ENCODE assay signal across 8 cellular contexts in the genomic region with DNA sequence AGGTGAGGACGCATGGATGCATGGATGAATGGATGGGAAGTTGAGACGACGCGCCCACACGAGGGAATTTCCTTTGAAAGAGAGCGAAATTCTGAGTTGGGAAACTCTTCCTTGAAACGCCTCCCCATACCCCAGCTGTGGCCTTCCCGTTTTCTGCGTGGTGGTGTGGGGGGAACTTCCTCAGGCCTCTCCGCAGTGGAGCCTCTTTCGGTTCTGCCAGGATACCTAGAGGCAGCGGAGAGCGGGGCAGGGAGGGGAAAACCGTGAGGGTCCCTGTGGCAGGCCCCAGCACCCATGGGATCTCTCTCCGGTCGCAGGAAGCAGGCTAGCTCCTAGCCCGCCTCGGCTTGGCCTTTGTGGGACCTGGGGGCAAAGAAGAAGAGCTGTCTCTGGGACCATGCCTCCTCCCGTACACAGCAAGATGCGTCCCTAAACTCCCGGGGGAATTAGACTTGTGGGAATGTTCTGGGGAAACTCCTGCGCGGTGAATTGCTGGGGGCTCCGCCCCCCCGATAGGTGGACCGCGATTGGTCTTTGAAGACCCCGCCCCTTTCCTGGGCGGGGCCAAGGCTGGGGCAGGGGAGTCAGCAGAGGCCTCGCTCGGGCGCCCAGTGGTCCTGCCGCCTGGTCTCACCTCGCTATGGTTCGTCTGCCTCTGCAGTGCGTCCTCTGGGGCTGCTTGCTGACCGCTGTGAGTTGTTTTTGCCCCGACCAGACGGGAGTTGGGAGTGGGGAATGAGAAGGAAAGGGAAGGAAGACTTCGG. TPM values are rescaled to one million over a fixed set of nuclear protein-coding genes. Genes with fewer than 3 reads are reported as not detected.
DNase-seq lines count a peak whose midpoint lies in the region; ATAC-seq, FAIRE-seq and TF ChIP-seq lines count a peak whose summit lies in the region.

A gene (plus strand): TSS at position 611 of the 764 bp plus-strand sequence. CDS start 30 bp downstream, at position 641.

- H4K20me1 ChIP-seq in H9 (ENCODE audit: control insufficient read depth, insufficient read depth, insufficient read length), result no peaks in the 10 kb centered on the region

- peak; percentile 89 for ATAC-seq in effector memory CD8-positive, alpha-beta T cell (replicated peaks)
- ATAC-seq in memory B cell (ENCODE audit: low read depth), result peak; percentile 69

- H2BK12ac ChIP-seq in H9 (ENCODE audit: insufficient read length, low read depth, low read length), result no peak within 1 kb of the TSS

- H3K14ac ChIP-seq in H9 (ENCODE audit: insufficient read depth, low read length), result no peak within 1 kb of the TSS; the same call in 1 of the 2 replicates

- no peak within 1 kb of the TSS for H4K5ac ChIP-seq in H9 (ENCODE audit: insufficient read length, low read depth, low read length)

- DNase-seq in GM04503 (ENCODE audit: low read depth) (peak; percentile 29), H9 (peak; percentile 95), NCI-H2029 treated with DMSO at 0.1 percent for 48 hours (lab: John Stamatoyannopoulos, UW) (peak; percentile 13), memory B cell (ENCODE audit: low spot score in 2 of 2) (peak; percentile 86 to 87), D721Med (ENCODE audit: insufficient read length, low spot score) (no peak)
- peak; percentile 37 to 39 for DNase-seq in activated CD8-positive, alpha-beta memory T cell treated with anti-CD3 and anti-CD28 coated beads for 4 hours (ENCODE audit: low read depth in 2 of 2)
- DNase-seq in effector memory CD8-positive, alpha-beta T cell, result peak; percentile 53 to 56 (median 54)
- peak; percentile 37 for DNase-seq in stimulated activated CD8-positive, alpha-beta memory T cell treated with anti-CD3 and anti-CD28 coated beads, Interleukin-12 subunit alpha, Interleukin-12 subunit beta, amount 100 ng/mL, for 24 hours (ENCODE audit: extremely low read depth)

- H2AK5ac ChIP-seq in H9 (ENCODE audit: insufficient read length, low read length), result no peak within 1 kb of the TSS

- H3K27me3 Mint-ChIP-seq in H9 (ENCODE audit: low read depth) (peaks cover 48% of the 10 kb centered on the region), memory B cell (no peaks in the 10 kb centered on the region)
- peaks cover 7 to 33% of the 10 kb centered on the region in 2 donors for H3K27me3 Mint-ChIP-seq in effector memory CD8-positive, alpha-beta T cell

- no peak within 1 kb of the TSS for H4K91ac ChIP-seq in H9 (ENCODE audit: insufficient read length, low read depth, low read length)

- no peak within 1 kb of the TSS for H3K4ac ChIP-seq in H9 (ENCODE audit: low read depth, low read length)

- H3K27ac Mint-ChIP-seq in H9 (peak within 1 kb of the TSS; percentile 30 to 95 (median 67); a peak in 4 of 7 replicates), memory B cell (peak within 1 kb of the TSS; percentile 99)
- peak within 1 kb of the TSS; percentile 93 to 94 for H3K27ac Mint-ChIP-seq in effector memory CD8-positive, alpha-beta T cell

- no peak within 1 kb of the TSS for H2BK15ac ChIP-seq in H9 (ENCODE audit: low read depth, low read length)

- H2BK5ac ChIP-seq in H9 (ENCODE audit: insufficient read length, low read length), result no peak within 1 kb of the TSS

- H3K18ac ChIP-seq in H9 (ENCODE audit: insufficient read length, low read depth, low read length), result no peak within 1 kb of the TSS

- H3K9me3 Mint-ChIP-seq in H9 (no peaks in the 10 kb centered on the region; a peak in 1 of 5 replicates), memory B cell (no peaks in the 10 kb centered on the region)
- no peaks in the 10 kb centered on the region for H3K9me3 Mint-ChIP-seq in effector memory CD8-positive, alpha-beta T cell

- peak within 1 kb of the TSS; percentile 67 for H2AFZ ChIP-seq in H9 (ENCODE audit: low read length)

- no CpG with 5 or more reads among the region's 40 CpGs for WGBS in H9 (ENCODE audit: extremely low coverage, insufficient read length, low lambda C conversion rate)

- H3K27me3 ChIP-seq in H9 (ENCODE audit: insufficient read depth, low read length), result peaks cover 7% of the 10 kb centered on the region; the same call in 1 of the 2 replicates

- H3K9ac ChIP-seq in H9 (ENCODE audit: extremely low read depth, insufficient read length, low read length), result peak within 1 kb of the TSS; percentile 45

- no peak within 1 kb of the TSS for H2BK120ac ChIP-seq in H9 (ENCODE audit: low read depth, low read length, poor library complexity, severe bottlenecking)

- H3K4me2 ChIP-seq in H9 (ENCODE audit: insufficient read depth, insufficient read length, low read length), result peak within 1 kb of the TSS; percentile 81

- H3K36me3 Mint-ChIP-seq in H9 (ENCODE audit: insufficient read depth in 1 of 3, low read depth in 3 of 3), result peaks cover 4 to 13% (median 11%) of the 10 kb centered on the region in 3 experiments; a peak in 5 of 7 replicates
- H3K36me3 Mint-ChIP-seq in effector memory CD8-positive, alpha-beta T cell (ENCODE audit: insufficient read depth), result peaks cover 2% of the 10 kb centered on the region
- peaks cover 13% of the 10 kb centered on the region for H3K36me3 Mint-ChIP-seq in memory B cell

- no peak within 1 kb of the TSS for H3K56ac ChIP-seq in H9 (ENCODE audit: insufficient read length, low read depth, low read length)

- H3K4me3 Mint-ChIP-seq in H9 (peak within 1 kb of the TSS; percentile 86 to 95), memory B cell (peak within 1 kb of the TSS; percentile 100)
- H3K4me3 Mint-ChIP-seq in effector memory CD8-positive, alpha-beta T cell, result peak within 1 kb of the TSS; percentile 95 to 97

- no peak within 1 kb of the TSS for H3K23ac ChIP-seq in H9 (ENCODE audit: insufficient read length, low read depth, low read length)

- peaks cover 5% of the 10 kb centered on the region for H3K23me2 ChIP-seq in H9 (ENCODE audit: insufficient read length, low read depth, low read length, poor library complexity, severe bottlenecking)

- H3K27ac ChIP-seq in H9 (ENCODE audit: insufficient read length, low read depth, low read length), result no peak within 1 kb of the TSS

- H3T11ph ChIP-seq in H9 (ENCODE audit: low read length), result no peak within 1 kb of the TSS

- no peak for TF ChIP-seq CTCF in H9 (conservative IDR thresholded peaks at IDR 0.05)
- TF ChIP-seq CTCF in D721Med (IDR thresholded peaks at IDR 0.05; ENCODE audit: insufficient read depth, missing control alignments), result no peak

- H3K9me3 ChIP-seq in H9 (ENCODE audit: control insufficient read depth, low read depth, low read length), result no peaks in the 10 kb centered on the region

- no peaks in the 10 kb centered on the region for H3K79me2 ChIP-seq in H9 (ENCODE audit: insufficient read depth, low read length)

- H4K8ac ChIP-seq in H9 (replicated peaks; ENCODE audit: insufficient read length, low read depth, low read length), result no peak within 1 kb of the TSS

- H3K4me1 Mint-ChIP-seq in H9 (peaks cover 6 to 11% of the 10 kb centered on the region in 2 experiments), memory B cell (peaks cover 36% of the 10 kb centered on the region)
- peaks cover 8 to 15% of the 10 kb centered on the region in 2 donors for H3K4me1 Mint-ChIP-seq in effector memory CD8-positive, alpha-beta T cell (ENCODE audit: low read depth in 2 of 2)

- H3K4me1 ChIP-seq in H9 (ENCODE audit: insufficient read depth, low read length), result no peaks in the 10 kb centered on the region

- H3K79me1 ChIP-seq in H9 (ENCODE audit: insufficient read depth, low read depth, low read length, poor library complexity, severe bottlenecking), result no peaks in the 10 kb centered on the region

- FAIRE-seq in D721Med (lab: Jason Lieb, UNC), result no peak

- no peak within 1 kb of the TSS for H2BK20ac ChIP-seq in H9 (ENCODE audit: low read depth, low read length, poor library complexity, severe bottlenecking)

RNA-seq across cellular contexts. Expression of the gene that starts here (rescaled TPM):
- 7.8 and 8.6 TPM in 2 replicates for total RNA-seq in H9 (2021)
